In genomic region chr22:29480512-29481264, GRCh38 we compare ENCODE assay signal across 8 cellular contexts.
DNase-seq lines count a peak whose midpoint lies in the region; ATAC-seq and TF ChIP-seq lines count a peak whose summit lies in the region.

No MANE protein-coding gene starts in this region.

- ATAC-seq in HG03196 (IDR thresholded peaks at IDR 0.05; ENCODE audit: unreplicated experiment) = no peak
- ATAC-seq in HG02852 (IDR thresholded peaks at IDR 0.05; ENCODE audit: unreplicated experiment) = no peak

- DNase-seq in NCI-H1930 (lab: John Stamatoyannopoulos, UW) (peak; percentile 86 to 89), astrocyte of the cerebellum (ENCODE audit: low read depth) (peak; percentile 5), iPS-NIHi7 (ENCODE audit: extremely low spot score) (peak; percentile 83), NCI-H2029 treated with DMSO at 0.1 percent for 48 hours (lab: John Stamatoyannopoulos, UW) (no peak)
- DNase-seq in stimulated activated CD4-positive, alpha-beta T cell treated with anti-CD3 and anti-CD28 coated beads, Interleukin-4, amount 100 ng/mL, for 24 hours = peak; percentile 26

- H3K4me1 ChIP-seq in ACC112 (ENCODE audit: control insufficient read depth, insufficient read depth, low read length, unreplicated experiment) = peaks cover 8% of the 10 kb centered on the region

- peak overlapping the region; percentile 25 for H2AFZ ChIP-seq in ACC112 (ENCODE audit: low read length, unreplicated experiment)

- peaks cover 9% of the 10 kb centered on the region; the same call in 1 of the 2 replicates for H3K27me3 ChIP-seq in ACC112 (ENCODE audit: insufficient read depth, low read length)

- in situ Hi-C loops in astrocyte of the cerebellum (cut with HindIII; ENCODE audit: low sequenced_read_pairs) = no loop called here

- no peak for TF ChIP-seq CTCF in astrocyte of the cerebellum (IDR thresholded peaks at IDR 0.05; ENCODE audit: low read depth, low read length, missing control alignments)

- peak overlapping the region; percentile 84 for H3K4me3 ChIP-seq in ACC112 (ENCODE audit: low read depth, low read length)
- peak overlapping the region; percentile 26 for H3K4me3 ChIP-seq in astrocyte of the cerebellum (ENCODE audit: low read depth, low read length)

- H3K36me3 ChIP-seq in ACC112 (ENCODE audit: insufficient read depth, low read length) = no peaks in the 10 kb centered on the region

- H3K27ac ChIP-seq in ACC112 (ENCODE audit: low read depth, low read length) = no peak overlapping the region

- H3K79me2 ChIP-seq in ACC112 (ENCODE audit: control insufficient read depth, insufficient read depth, low read length, unreplicated experiment) = no peaks in the 10 kb centered on the region
